Comparison of ENCODE assay signal across 12 cellular contexts in genomic region chr2:161427413-161428239, GRCh38. TPM values are rescaled to one million over a fixed set of nuclear protein-coding genes. Genes with fewer than 3 reads are reported as not detected.
DNase-seq lines count a peak whose midpoint lies in the region; ATAC-seq and TF ChIP-seq lines count a peak whose summit lies in the region.
"Had no signal": no experiment of that assay in that cellular context is flagged by ENCODE, and none has a peak within 500 bp of the region (broad histone marks: within the 10 kb centered on the region; RNA-seq: fewer than 3 reads in every experiment).

No MANE protein-coding gene starts in this region.

- peaks cover 98% of the 10 kb centered on the region for H3K27me3 ChIP-seq in CD4-positive, alpha-beta T cell (ENCODE audit: control insufficient read depth, insufficient read depth, low read length)
- H3K27me3 ChIP-seq in endodermal cell (ENCODE audit: control insufficient read depth, insufficient read depth, low read length, poor library complexity, severe bottlenecking), result peaks cover 90% of the 10 kb centered on the region
- H3K27me3 ChIP-seq in neural progenitor cell, result peaks cover 100% of the 10 kb centered on the region
- peaks cover 5% of the 10 kb centered on the region for H3K27me3 ChIP-seq in ovary

- no peak for TF ChIP-seq POLR2A in ovary (IDR thresholded peaks at IDR 0.05)

- no peak overlapping the region for H3K27ac ChIP-seq in CD4-positive, alpha-beta T cell (ENCODE audit: low read depth, low read length)
- no peak overlapping the region for H3K27ac ChIP-seq in endodermal cell (ENCODE audit: low read depth, low read length)
- H3K27ac ChIP-seq in neural progenitor cell, result no peak overlapping the region
- H3K27ac ChIP-seq in ovary, result no peak overlapping the region
- H3K27ac ChIP-seq: transverse colon, WERI-Rb-1 had no signal

- H3K4me3 ChIP-seq in endodermal cell (ENCODE audit: low read length), result peak overlapping the region; percentile 19
- H3K4me3 ChIP-seq in neural progenitor cell, result peak overlapping the region; percentile 30
- no peak overlapping the region for H3K4me3 ChIP-seq in ovary

- H2AFZ ChIP-seq in neural progenitor cell (replicated peaks), result peak overlapping the region; percentile 64

- peak overlapping the region; percentile 69 for H3K4me2 ChIP-seq in neural progenitor cell

- CTCF ChIA-PET in CD4-positive, alpha-beta T cell (lab: Charles Lee), result no interaction called here

- H3K79me2 ChIP-seq in neural progenitor cell (ENCODE audit: low read depth), result no peaks in the 10 kb centered on the region

- H3K36me3 Mint-ChIP-seq in CD4-positive, alpha-beta T cell (ENCODE audit: low read depth), result no peaks in the 10 kb centered on the region
- H3K36me3 Mint-ChIP-seq in IgD-negative memory B cell, result peaks cover 9% of the 10 kb centered on the region
- no peaks in the 10 kb centered on the region for H3K36me3 Mint-ChIP-seq in endodermal cell (ENCODE audit: low read depth)
- peaks cover 4% of the 10 kb centered on the region for H3K36me3 Mint-ChIP-seq in neural progenitor cell

- H3K4me1 ChIP-seq in endodermal cell (ENCODE audit: control insufficient read depth, insufficient read depth, low read length), result peaks cover 2% of the 10 kb centered on the region
- H3K4me1 ChIP-seq in neural progenitor cell, result no peaks in the 10 kb centered on the region
- H3K4me1 ChIP-seq in ovary (ENCODE audit: insufficient read depth), result peaks cover 8% of the 10 kb centered on the region

- H3K9ac ChIP-seq in endodermal cell (ENCODE audit: extremely low read depth, low read length, poor library complexity, severe bottlenecking) (no peak overlapping the region), neural progenitor cell (no peak overlapping the region)

- peaks cover 7% of the 10 kb centered on the region for H3F3A ChIP-seq in neural progenitor cell (ENCODE audit: low read depth)

- H3K9me3 Mint-ChIP-seq in CD4-positive, alpha-beta T cell, result peaks cover 2% of the 10 kb centered on the region
- peaks cover 0 to 5% (median 2%) of the 10 kb centered on the region in 3 donors for H3K9me3 Mint-ChIP-seq in IgD-negative memory B cell
- H3K9me3 Mint-ChIP-seq in endodermal cell, result peaks cover 3% of the 10 kb centered on the region
- peaks cover 10% of the 10 kb centered on the region for H3K9me3 Mint-ChIP-seq in neural progenitor cell

- H3K27ac Mint-ChIP-seq in CD4-positive, alpha-beta T cell, result no peak overlapping the region
- peak overlapping the region in 1 of 3 donors; percentile 4 for H3K27ac Mint-ChIP-seq in IgD-negative memory B cell
- H3K27ac Mint-ChIP-seq in endodermal cell, result no peak overlapping the region
- H3K27ac Mint-ChIP-seq in neural progenitor cell, result no peak overlapping the region

- peaks cover 88% of the 10 kb centered on the region for H3K27me3 Mint-ChIP-seq in CD4-positive, alpha-beta T cell
- H3K27me3 Mint-ChIP-seq in IgD-negative memory B cell (peaks cover 49% of the 10 kb centered on the region), endodermal cell (ENCODE audit: insufficient read depth) (peaks cover 72% of the 10 kb centered on the region), neural progenitor cell (ENCODE audit: insufficient read depth, low read depth) (peaks cover 53% of the 10 kb centered on the region)

- ATAC-seq in CD4-positive, alpha-beta T cell (ENCODE audit: poor library complexity), result peak; percentile 39
- ATAC-seq in GM19351 (IDR thresholded peaks at IDR 0.05; ENCODE audit: unreplicated experiment), result no peak

- peak overlapping the region; percentile 71 for H3K4me3 Mint-ChIP-seq in CD4-positive, alpha-beta T cell
- peak overlapping the region in 3 of 4 donors; percentile 68 to 83 (median 74) for H3K4me3 Mint-ChIP-seq in IgD-negative memory B cell
- H3K4me3 Mint-ChIP-seq in endodermal cell, result peak overlapping the region; percentile 46
- peak overlapping the region; percentile 80 for H3K4me3 Mint-ChIP-seq in neural progenitor cell

- no peak for TF ChIP-seq EP300 in ovary (IDR thresholded peaks at IDR 0.05)

- intact Hi-C loops in CD4-positive, alpha-beta T cell (cut with DNase I, micrococcal nuclease), result no loop called here
- intact Hi-C loops in ovary (cut with DNase I), result loop anchor here in 1 of 4 donors (5.0 kb wide), 1 partner anchor 1055 kb away; no protein-coding TSS in a partner anchor

- peaks cover 35% of the 10 kb centered on the region for H3K4me1 Mint-ChIP-seq in CD4-positive, alpha-beta T cell (ENCODE audit: low read depth)
- H3K4me1 Mint-ChIP-seq in IgD-negative memory B cell, result peaks cover 6 to 21% (median 15%) of the 10 kb centered on the region in 3 donors
- peaks cover 23% of the 10 kb centered on the region for H3K4me1 Mint-ChIP-seq in endodermal cell
- peaks cover 20% of the 10 kb centered on the region for H3K4me1 Mint-ChIP-seq in neural progenitor cell

- H3K9me3 ChIP-seq in CD4-positive, alpha-beta T cell (ENCODE audit: control insufficient read depth, low read length), result peaks cover 10% of the 10 kb centered on the region
- peaks cover 4% of the 10 kb centered on the region for H3K9me3 ChIP-seq in endodermal cell (ENCODE audit: control insufficient read depth, low read length)
- H3K9me3 ChIP-seq in neural progenitor cell (ENCODE audit: low read depth), result no peaks in the 10 kb centered on the region
- H3K9me3 ChIP-seq in ovary, result peaks cover 0 to 11% of the 10 kb centered on the region in 2 donors
- H3K9me3 ChIP-seq: transverse colon had no signal

- H4K20me1 ChIP-seq in neural progenitor cell (ENCODE audit: low read depth), result peaks cover 40% of the 10 kb centered on the region

- H3K36me3 ChIP-seq in endodermal cell (ENCODE audit: control insufficient read depth, insufficient read depth, low read length) (no peaks in the 10 kb centered on the region), neural progenitor cell (no peaks in the 10 kb centered on the region), ovary (no peaks in the 10 kb centered on the region)
- H3K36me3 ChIP-seq: transverse colon, WERI-Rb-1 had no signal

- POLR2A ChIA-PET in CD4-positive, alpha-beta T cell (lab: Charles Lee), result no interaction called here

- WGBS in endodermal cell (ENCODE audit: insufficient coverage in 1 of 2, insufficient read length in 1 of 2), 2 experiments, result 45 to 48% methylated on average over 29 to 59 of the region's 59 CpGs
- WGBS in ovary, 3 donors, result 19 to 29% (median 24%) methylated on average over 59 of the region's 59 CpGs

- TF ChIP-seq CTCF in CD4-positive, alpha-beta T cell (IDR thresholded peaks at IDR 0.05), result no peak
- TF ChIP-seq CTCF in endodermal cell (conservative IDR thresholded peaks at IDR 0.05) (no peak), neural progenitor cell (IDR thresholded peaks at IDR 0.05) (no peak), ovary (IDR thresholded peaks at IDR 0.05) (no peak)

- DNase-seq in CD4-positive, alpha-beta T cell, result no peak
- peak; percentile 77 for DNase-seq in endodermal cell
- peak; percentile 44 for DNase-seq in neural progenitor cell (ENCODE audit: low spot score)
- DNase-seq in COR-L47 (lab: John Stamatoyannopoulos, UW), result no peak
- no peak for DNase-seq in occipital lobe (lab: John Stamatoyannopoulos, UW)
- DNase-seq in ovary, result no peak
- DNase-seq: DMS153, transverse colon, WERI-Rb-1 had no signal

RNA-seq across cellular contexts. Expression of gene TBR1, which starts 11.5 kb away (rescaled TPM):
- total RNA-seq in CD4-positive, alpha-beta T cell, result not detected
- not detected for polyA plus RNA-seq in IgD-negative memory B cell
- 1 to 10 TPM; 1.2 to 2.4 TPM for total RNA-seq in endodermal cell
- 0.25 TPM for polyA plus RNA-seq in endodermal cell (2013, experiment 1 of 2)
- 0.12 TPM for polyA plus RNA-seq in endodermal cell (2013, experiment 2 of 2)
- total RNA-seq in neural progenitor cell (ENCODE audit: low replicate concordance), result 0.09 TPM in 1 of 2 replicates, not detected in the other
- total RNA-seq in occipital lobe, result 53.7 TPM
- not detected for total RNA-seq in ovary
- polyA plus RNA-seq in ovary, result not detected
- total RNA-seq: M059J, transverse colon had no signal

Comparison
In these comparisons a context has a peak if more than half of its experiments do, and no peak if none do; other contexts are left out.
1. DNase-seq: peak in endodermal cell (single experiment) and neural progenitor cell (single experiment); none in CD4-positive, alpha-beta T cell (0 of 10), COR-L47 (single experiment), occipital lobe (single experiment) and ovary (0 of 5).
2. RNA of gene TBR1, which starts 11.5 kb away (total RNA-seq): 53.7 TPM in occipital lobe (single experiment); 1.2 to 2.4 TPM in endodermal cell, not detected in CD4-positive, alpha-beta T cell, 0.09 TPM in neural progenitor cell and not detected in ovary; every median in the first group is over 10 times any median in the second.
3. Peak in every context shown above with its lines, with median percentiles within 50 percentile points of each other: H3K4me3 Mint-ChIP-seq.